9 cellular contexts compared by ENCODE assay signal in the genomic region with DNA sequence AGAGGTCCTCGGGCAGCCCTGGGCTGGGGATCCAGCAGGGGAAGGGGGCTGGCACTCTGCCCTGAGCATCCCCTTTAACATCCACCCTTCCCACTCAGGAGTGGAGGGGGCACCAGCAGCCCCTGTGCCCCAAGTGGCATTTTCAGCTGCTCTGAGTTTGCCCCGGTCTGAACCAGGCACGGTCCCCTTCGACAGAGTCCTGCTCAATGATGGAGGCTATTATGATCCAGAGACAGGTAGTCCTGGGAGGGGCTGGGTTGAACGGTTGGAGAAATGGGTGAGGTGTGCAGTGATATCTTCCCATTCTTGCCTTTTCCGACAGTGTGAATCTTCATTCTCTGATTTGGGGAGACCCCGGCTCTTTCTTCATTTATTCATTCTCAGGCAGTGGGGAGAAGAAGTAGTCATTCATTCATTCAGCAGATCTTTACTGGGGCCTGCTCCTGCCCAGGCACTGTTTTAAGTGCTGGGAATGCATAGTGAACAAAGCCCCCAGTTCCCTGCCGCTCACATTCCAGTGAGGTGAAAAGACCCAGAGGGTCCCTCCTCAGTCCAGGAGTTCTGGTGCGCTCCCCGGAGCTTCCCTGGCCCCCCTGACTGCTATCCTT. TPM values are rescaled to one million over a fixed set of nuclear protein-coding genes. Genes with fewer than 3 reads are reported as not detected.
DNase-seq lines count a peak whose midpoint lies in the region; ATAC-seq and TF ChIP-seq lines count a peak whose summit lies in the region.
"Had no signal": no experiment of that assay in that cellular context is flagged by ENCODE, and none has a peak within 500 bp of the region (broad histone marks: within the 10 kb centered on the region; RNA-seq: fewer than 3 reads in every experiment).

No MANE protein-coding gene starts in this region.

- H3K79me2 ChIP-seq in DOHH2 (ENCODE audit: control insufficient read depth, low read length) = no peaks in the 10 kb centered on the region

- no peaks in the 10 kb centered on the region for H4K20me1 ChIP-seq in DOHH2 (ENCODE audit: control insufficient read depth, insufficient read depth, low read depth, low read length)

- peak overlapping the region; percentile 79 for H3K4me2 ChIP-seq in DOHH2 (ENCODE audit: low read length)

- H3F3A ChIP-seq in DOHH2 (ENCODE audit: control insufficient read depth, insufficient read depth) = no peaks in the 10 kb centered on the region; the same call in 1 of the 2 replicates

- no peaks in the 10 kb centered on the region for H3K9me3 ChIP-seq in DOHH2 (ENCODE audit: control insufficient read depth, insufficient read depth, low read length)

- CTCF ChIA-PET in T-cell (lab: Charles Lee) = no interaction called here

- H3K4me1 Mint-ChIP-seq in T-cell (peaks cover 31 to 33% (median 32%) of the 10 kb centered on the region in 3 donors), progenitor cell of endocrine pancreas (ENCODE audit: low read depth) (peaks cover 13% of the 10 kb centered on the region)

- H3K4me3 ChIP-seq in DOHH2 (ENCODE audit: low read length) (peak overlapping the region; percentile 86), fibroblast of pulmonary artery (replicated peaks; ENCODE audit: low read depth, low read length) (peak overlapping the region; percentile 45)

- peaks cover 42% of the 10 kb centered on the region for H3K4me1 ChIP-seq in DOHH2 (ENCODE audit: control insufficient read depth, low read length)

- no peaks in the 10 kb centered on the region for H3K36me3 Mint-ChIP-seq in T-cell
- H3K36me3 Mint-ChIP-seq in progenitor cell of endocrine pancreas (ENCODE audit: insufficient read depth) = no peaks in the 10 kb centered on the region

- no peak overlapping the region for H3K27ac ChIP-seq in DOHH2 (ENCODE audit: low read depth, low read length)

- H3K27ac Mint-ChIP-seq in T-cell (peak overlapping the region; percentile 54 to 74), progenitor cell of endocrine pancreas (no peak overlapping the region)

- no peak for ATAC-seq in T-cell (replicated peaks in 1 of 4)
- no peak for ATAC-seq in HG02973 (IDR thresholded peaks at IDR 0.05; ENCODE audit: unreplicated experiment)

- TF ChIP-seq CTCF in DOHH2 (IDR thresholded peaks at IDR 0.05; ENCODE audit: low read depth, low read length, poor library complexity, severe bottlenecking) (no peak), fibroblast of pulmonary artery (IDR thresholded peaks at IDR 0.05; ENCODE audit: low read length, missing control alignments) (no peak), progenitor cell of endocrine pancreas (IDR thresholded peaks at IDR 0.05; ENCODE audit: unreplicated experiment) (peak; percentile 30)

- H3K4me3 Mint-ChIP-seq in T-cell = peak overlapping the region; percentile 66 to 84 (median 80)
- peak overlapping the region; percentile 58 for H3K4me3 Mint-ChIP-seq in progenitor cell of endocrine pancreas (ENCODE audit: low read depth)

- H3K27me3 Mint-ChIP-seq in T-cell (no peaks in the 10 kb centered on the region), progenitor cell of endocrine pancreas (peaks cover 30% of the 10 kb centered on the region)

- no peaks in the 10 kb centered on the region for H3K36me3 ChIP-seq in DOHH2 (ENCODE audit: control insufficient read depth, low read length)

- H3K27me3 ChIP-seq in DOHH2 (ENCODE audit: control insufficient read depth, low read length) = no peaks in the 10 kb centered on the region

- H3K9me2 ChIP-seq in DOHH2 (replicated peaks; ENCODE audit: control insufficient read depth, low read length) = no peaks in the 10 kb centered on the region

- DNase-seq in T-cell (no peak), fibroblast of pulmonary artery (ENCODE audit: low read depth) (no peak), progenitor cell of endocrine pancreas (ENCODE audit: low spot score, unreplicated experiment) (no peak), SIG-M5 treated with dmso at 0.1 percent for 504 hours (lab: John Stamatoyannopoulos, UW; ENCODE audit: unreplicated experiment) (no peak), AG20443 (ENCODE audit: low spot score) (no peak), NCI-H774 (lab: John Stamatoyannopoulos, UW) (no peak)
- DNase-seq: NCI-H1048 had no signal

- POLR2A ChIA-PET in T-cell (lab: Charles Lee) = no interaction called here

- H3K9me3 Mint-ChIP-seq in T-cell (no peaks in the 10 kb centered on the region), progenitor cell of endocrine pancreas (ENCODE audit: low read depth) (no peaks in the 10 kb centered on the region)

RNA-seq across cellular contexts. Expression of a gene that starts 1.4 kb away (rescaled TPM):
- total RNA-seq in T-cell (1 to 10 TPM; 3.7 to 9.1 (median 6.7) TPM), progenitor cell of endocrine pancreas (4.4 and 5.2 TPM in 2 replicates)

RNA-seq across cellular contexts. Expression of a gene that starts 6.8 kb away (rescaled TPM):
- total RNA-seq in T-cell (1 to 10 TPM in 1 of 5 donors, under 1 TPM in 4; 0.28 to 1.1 (median 0.85) TPM), progenitor cell of endocrine pancreas (1.1 and 2.5 TPM in 2 replicates)

RNA-seq across cellular contexts. Expression of a gene that starts 13.7 kb away (rescaled TPM):
- total RNA-seq in T-cell (100 to 1,000 TPM; 217 to 292 (median 236) TPM), progenitor cell of endocrine pancreas (245 and 254 TPM in 2 replicates)

RNA-seq across cellular contexts. Expression of a gene that starts 33.7 kb away (rescaled TPM):
- 10 to 100 TPM in 3 of 5 donors, 1 to 10 TPM in 2; 9.5 to 13.3 (median 11.2) TPM for total RNA-seq in T-cell
- total RNA-seq in progenitor cell of endocrine pancreas = 58.7 and 60.2 TPM in 2 replicates

RNA-seq across cellular contexts. Expression of a gene that starts 33.8 kb away (rescaled TPM):
- total RNA-seq in T-cell = 1 to 10 TPM in 1 of 5 donors, under 1 TPM in 3, not detected in 1; 0.21 to 1.1 (median 0.34) TPM
- 0.31 and 0.87 TPM in 2 replicates for total RNA-seq in progenitor cell of endocrine pancreas
